ENCODE assay signal across 7 cellular contexts in genomic region chr11:128158860-128159259, GRCh38.
"Had no signal": no experiment of that assay in that cellular context is flagged by ENCODE, and none has a peak within 500 bp of the region (broad histone marks: within the 10 kb centered on the region; RNA-seq: fewer than 3 reads in every experiment).

No MANE protein-coding gene starts in this region.

- ATAC-seq: GM23338 had no signal

- FAIRE-seq: H1, H54, HTR-8/SVneo had no signal

- H3K4me2 ChIP-seq: GM23338 had no signal

- H3K4me3 ChIP-seq: GM23338 had no signal

- H2AFZ ChIP-seq: GM23338 had no signal

- DNase-seq: H9, HCEC 1CT, KBM-7 had no signal
